ENCODE assay signal across 35 cellular contexts in genomic region chrX:5265324-5265723, GRCh38.
"Had no signal": no experiment of that assay in that cellular context is flagged by ENCODE, and none has a peak within 500 bp of the region (broad histone marks: within the 10 kb centered on the region; RNA-seq: fewer than 3 reads in every experiment).

No MANE protein-coding gene starts in this region.

- DNase-seq: Karpas-422, Kasumi-1, MG63, MM.1S, MV-4-11, NCI-H1048, NCI-H1092, NCI-H1092 treated with DMSO at 0.1 percent for 48 hours, NCI-H1105, NCI-H1105 treated with DMSO at 0.1 percent for 48 hours, NCI-H1417, NCI-H1417 treated with DMSO at 0.1 percent for 48 hours, NCI-H1436, NCI-H1436 treated with DMSO at 0.1 percent for 48 hours, NCI-H146, NCI-H1694, NCI-H1694 treated with DMSO at 0.1 percent for 48 hours, NCI-H187, NCI-H187 treated with DMSO at 0.1 percent for 48 hours, NCI-H1930, NCI-H2029, NCI-H2029 treated with DMSO at 0.1 percent for 48 hours, NCI-H2081 treated with DMSO at 0.1 percent for 48 hours, NCI-H2107, NCI-H2171, NCI-H2171 treated with DMSO at 0.1 percent for 48 hours, NCI-H2227 treated with DMSO at 0.1 percent for 48 hours, NCI-H226, NCI-H345, NCI-H446, NCI-H446 treated with DMSO at 0.1 percent for 48 hours, NCI-H510A, NCI-H510A treated with DMSO at 0.1 percent for 48 hours, NCI-H524 had no signal

- H3K36me3 ChIP-seq: MG63 had no signal

- H3K9ac ChIP-seq: KMS-11 had no signal

- H3K27ac ChIP-seq: KMS-11 had no signal

- H3K4me2 ChIP-seq: KMS-11 had no signal

- H3K27me3 ChIP-seq: MG63 had no signal

- H3K9me3 ChIP-seq: MG63 had no signal

- H3K4me3 ChIP-seq: MG63 had no signal
